Comparison of ENCODE assay signal across 36 cellular contexts in genomic region chr12:24711609-24712008, GRCh38.
"Had no signal": no experiment of that assay in that cellular context is flagged by ENCODE, and none has a peak within 500 bp of the region (broad histone marks: within the 10 kb centered on the region; RNA-seq: fewer than 3 reads in every experiment).

No MANE protein-coding gene starts in this region.

- H3K36me3 Mint-ChIP-seq: activated CD8-positive, alpha-beta memory T cell treated with anti-CD3 and anti-CD28 coated beads, Interleukin-2, amount 10 ng/mL, durations not matched to agents 7 days and 5 days; activated naive CD4-positive, alpha-beta T cell treated with anti-CD3 and anti-CD28 coated beads, Interleukin-2, amount 10 ng/mL, durations not matched to agents 7 days and 5 days; activated naive CD4-positive, alpha-beta T cell treated with anti-CD3 and anti-CD28 coated beads, Interleukin-2, amount 50 U/mL, for 24 hours; activated naive CD8-positive, alpha-beta T cell; activated naive CD8-positive, alpha-beta T cell treated with anti-CD3 and anti-CD28 coated beads, Interleukin-2, amount 10 ng/mL, durations not matched to agents 7 days and 5 days had no signal

- H3K9me3 Mint-ChIP-seq: activated naive CD4-positive, alpha-beta T cell treated with anti-CD3 and anti-CD28 coated beads, Interleukin-2, amount 10 ng/mL, durations not matched to agents 7 days and 5 days; activated naive CD4-positive, alpha-beta T cell treated with anti-CD3 and anti-CD28 coated beads, Interleukin-2, amount 50 U/mL, for 24 hours; activated naive CD8-positive, alpha-beta T cell treated with anti-CD3 and anti-CD28 coated beads, Interleukin-2, amount 10 ng/mL, durations not matched to agents 7 days and 5 days; activated naive CD8-positive, alpha-beta T cell treated with anti-CD3 and anti-CD28 coated beads, Interleukin-2, amount 50 U/mL, for 24 hours; activated T-cell treated with anti-CD3 and anti-CD28 coated beads, Interleukin-2, amount 50 U/mL, for 24 hours; activated T-helper 2 cell treated with anti-CD3 and anti-CD28 coated beads, Interferon-gamma antibody, Interleukin-2, Interleukin-4, amounts not matched to agents 10 μg/mL and 5 μg/mL and 100 μg/mL, durations not matched to agents 14 hours and 24 hours and 36 hours; T-helper 1 cell treated with Interleukin-12 subunit alpha and Interleukin-12 subunit beta and Interleukin-4 antibody, amounts not matched to agents 30 μg/mL and 1 μg/mL, for 36 hours; T-helper 2 cell treated with Interferon-gamma antibody and Interleukin-4, amounts not matched to agents 5 μg/mL and 100 μg/mL, for 36 hours had no signal

- H3K4me1 Mint-ChIP-seq: activated CD4-positive, alpha-beta T cell treated with anti-CD3 and anti-CD28 coated beads, Interleukin-2, amount 10 ng/mL, durations not matched to agents 7 days and 5 days; activated naive CD4-positive, alpha-beta T cell treated with anti-CD3 and anti-CD28 coated beads, Interleukin-2, amount 10 ng/mL, durations not matched to agents 7 days and 5 days; activated naive CD4-positive, alpha-beta T cell treated with anti-CD3 and anti-CD28 coated beads, Interleukin-2, amount 50 U/mL, for 24 hours; activated naive CD8-positive, alpha-beta T cell treated with anti-CD3 and anti-CD28 coated beads, Interleukin-2, amount 10 ng/mL, durations not matched to agents 7 days and 5 days had no signal

- H3K27me3 ChIP-seq: body of pancreas, brain microvascular endothelial cell, breast epithelium had no signal

- FAIRE-seq: astrocyte, colon, TTC549 had no signal

- H3K27ac Mint-ChIP-seq: activated CD4-positive, alpha-beta T cell treated with anti-CD3 and anti-CD28 coated beads, Interleukin-2, amount 10 ng/mL, durations not matched to agents 7 days and 5 days; activated CD8-positive, alpha-beta memory T cell treated with anti-CD3 and anti-CD28 coated beads, Interleukin-2, amount 10 ng/mL, durations not matched to agents 7 days and 5 days; activated CD8-positive, alpha-beta T cell treated with anti-CD3 and anti-CD28 coated beads, Interleukin-2, amount 10 ng/mL, durations not matched to agents 7 days and 5 days; activated naive CD4-positive, alpha-beta T cell treated with anti-CD3 and anti-CD28 coated beads, Interleukin-2, amount 10 ng/mL, durations not matched to agents 7 days and 5 days; activated naive CD4-positive, alpha-beta T cell treated with anti-CD3 and anti-CD28 coated beads, Interleukin-2, amount 50 U/mL, for 24 hours; activated naive CD8-positive, alpha-beta T cell; activated naive CD8-positive, alpha-beta T cell treated with anti-CD3 and anti-CD28 coated beads, Interleukin-2, amount 10 ng/mL, durations not matched to agents 7 days and 5 days; activated naive CD8-positive, alpha-beta T cell treated with anti-CD3 and anti-CD28 coated beads, Interleukin-2, amount 50 U/mL, for 24 hours; activated T-helper 2 cell treated with anti-CD3 and anti-CD28 coated beads, Interferon-gamma antibody, Interleukin-2, Interleukin-4, amounts not matched to agents 10 μg/mL and 5 μg/mL and 100 μg/mL, durations not matched to agents 14 hours and 24 hours and 36 hours; T-helper 1 cell treated with Interleukin-12 subunit alpha and Interleukin-12 subunit beta and Interleukin-4 antibody, amounts not matched to agents 30 μg/mL and 1 μg/mL, for 36 hours; T-helper 2 cell treated with Interferon-gamma antibody and Interleukin-4, amounts not matched to agents 5 μg/mL and 100 μg/mL, for 36 hours had no signal

- H3K27ac ChIP-seq: body of pancreas, brain microvascular endothelial cell, breast epithelium, VCaP had no signal

- H3K4me3 ChIP-seq: body of pancreas, breast epithelium had no signal

- H3K9me3 ChIP-seq: body of pancreas, breast epithelium had no signal

- H3K4me3 Mint-ChIP-seq: activated CD4-positive, alpha-beta T cell treated with anti-CD3 and anti-CD28 coated beads for 36 hours; activated CD4-positive, alpha-beta T cell treated with anti-CD3 and anti-CD28 coated beads, Interleukin-2, amount 10 ng/mL, durations not matched to agents 7 days and 5 days; activated CD8-positive, alpha-beta memory T cell treated with anti-CD3 and anti-CD28 coated beads, Interleukin-2, amount 10 ng/mL, durations not matched to agents 7 days and 5 days; activated CD8-positive, alpha-beta T cell treated with anti-CD3 and anti-CD28 coated beads, Interleukin-2, amount 10 ng/mL, durations not matched to agents 7 days and 5 days; activated naive CD4-positive, alpha-beta T cell treated with anti-CD3 and anti-CD28 coated beads, Interleukin-2, amount 10 ng/mL, durations not matched to agents 7 days and 5 days; activated naive CD4-positive, alpha-beta T cell treated with anti-CD3 and anti-CD28 coated beads, Interleukin-2, amount 50 U/mL, for 24 hours; activated naive CD8-positive, alpha-beta T cell; activated naive CD8-positive, alpha-beta T cell treated with anti-CD3 and anti-CD28 coated beads, Interleukin-2, amount 10 ng/mL, durations not matched to agents 7 days and 5 days; activated naive CD8-positive, alpha-beta T cell treated with anti-CD3 and anti-CD28 coated beads, Interleukin-2, amount 50 U/mL, for 24 hours; activated T-cell treated with anti-CD3 and anti-CD28 coated beads, Interleukin-2, amount 50 U/mL, for 24 hours; T-helper 1 cell treated with Interleukin-12 subunit alpha and Interleukin-12 subunit beta and Interleukin-4 antibody, amounts not matched to agents 30 μg/mL and 1 μg/mL, for 36 hours; T-helper 2 cell treated with Interferon-gamma antibody and Interleukin-4, amounts not matched to agents 5 μg/mL and 100 μg/mL, for 36 hours had no signal

- H3K36me3 ChIP-seq: brain microvascular endothelial cell, breast epithelium had no signal

- ATAC-seq: activated CD4-positive, alpha-beta T cell treated with anti-CD3 and anti-CD28 coated beads for 36 hours; activated CD4-positive, CD25-positive, alpha-beta regulatory T cell treated with anti-CD3 and anti-CD28 coated beads, Interleukin-2, amount 50 U/mL, for 24 hours; activated CD8-positive, alpha-beta memory T cell treated with anti-CD3 and anti-CD28 coated beads, Interleukin-2, amount 10 ng/mL, durations not matched to agents 7 days and 5 days; activated CD8-positive, alpha-beta T cell treated with anti-CD3 and anti-CD28 coated beads, Interleukin-2, amount 10 ng/mL, durations not matched to agents 7 days and 5 days; activated naive CD8-positive, alpha-beta T cell treated with anti-CD3 and anti-CD28 coated beads, Interleukin-2, amount 50 U/mL, for 24 hours; body of pancreas had no signal

- DNase-seq: activated CD4-positive, alpha-beta T cell treated with anti-CD3 and anti-CD28 coated beads for 1 hour; activated CD4-positive, alpha-beta T cell treated with anti-CD3 and anti-CD28 coated beads for 36 hours; activated CD4-positive, alpha-beta T cell treated with anti-CD3 and anti-CD28 coated beads for 48 hours; activated CD4-positive, alpha-beta T cell treated with anti-CD3 and anti-CD28 coated beads, Interleukin-2, amount 10 ng/mL, durations not matched to agents 7 days and 5 days; activated CD4-positive, alpha-beta T cell treated with anti-CD3 and anti-CD28 coated beads, Interleukin-2, amount 50 U/mL, for 48 hours; activated CD4-positive, CD25-positive, alpha-beta regulatory T cell; activated CD8-positive, alpha-beta memory T cell treated with anti-CD3 and anti-CD28 coated beads for 24 hours; activated CD8-positive, alpha-beta memory T cell treated with anti-CD3 and anti-CD28 coated beads, Interleukin-2, amount 10 ng/mL, durations not matched to agents 7 days and 5 days; activated CD8-positive, alpha-beta memory T cell treated with anti-CD3 and anti-CD28 coated beads, Interleukin-2, amount 50 U/mL, for 48 hours; activated CD8-positive, alpha-beta T cell treated with anti-CD3 and anti-CD28 coated beads, Interleukin-2, amount 10 ng/mL, durations not matched to agents 7 days and 5 days; activated effector memory CD4-positive, alpha-beta T cell treated with Interleukin-2 at 50 U/mL for 16 hours; activated gamma-delta T cell; activated naive CD4-positive, alpha-beta T cell treated with anti-CD3 and anti-CD28 coated beads, Interleukin-2, amount 10 ng/mL, durations not matched to agents 7 days and 5 days; activated naive CD4-positive, alpha-beta T cell treated with Interleukin-2 at 50 U/mL for 16 hours; activated naive CD8-positive, alpha-beta T cell treated with anti-CD3 and anti-CD28 coated beads, Interleukin-2, amount 10 ng/mL, durations not matched to agents 7 days and 5 days; activated naive CD8-positive, alpha-beta T cell treated with anti-CD3 and anti-CD28 coated beads, Interleukin-2, amount 50 U/mL, for 24 hours; activated T-cell treated with anti-CD3 and anti-CD28 coated beads, Interleukin-2, amount 50 U/mL, for 24 hours; activated T-cell treated with anti-CD3 and anti-CD28 coated beads, Interleukin-2, amount 50 U/mL, for 48 hours; amygdala; body of pancreas; brain microvascular endothelial cell; central memory CD4-positive, alpha-beta T cell; T-helper 1 cell; T-helper 2 cell; T-helper 9 cell had no signal

- H3K27me3 Mint-ChIP-seq: activated CD4-positive, alpha-beta T cell treated with anti-CD3 and anti-CD28 coated beads, Interleukin-2, amount 10 ng/mL, durations not matched to agents 7 days and 5 days; activated CD8-positive, alpha-beta memory T cell treated with anti-CD3 and anti-CD28 coated beads, Interleukin-2, amount 10 ng/mL, durations not matched to agents 7 days and 5 days; activated naive CD4-positive, alpha-beta T cell treated with anti-CD3 and anti-CD28 coated beads, Interleukin-2, amount 10 ng/mL, durations not matched to agents 7 days and 5 days; activated naive CD4-positive, alpha-beta T cell treated with anti-CD3 and anti-CD28 coated beads, Interleukin-2, amount 50 U/mL, for 24 hours; activated naive CD8-positive, alpha-beta T cell; activated naive CD8-positive, alpha-beta T cell treated with anti-CD3 and anti-CD28 coated beads, Interleukin-2, amount 50 U/mL, for 24 hours had no signal

- H3K4me1 ChIP-seq: body of pancreas, breast epithelium had no signal
